8 cellular contexts compared by ENCODE assay signal in the genomic region with DNA sequence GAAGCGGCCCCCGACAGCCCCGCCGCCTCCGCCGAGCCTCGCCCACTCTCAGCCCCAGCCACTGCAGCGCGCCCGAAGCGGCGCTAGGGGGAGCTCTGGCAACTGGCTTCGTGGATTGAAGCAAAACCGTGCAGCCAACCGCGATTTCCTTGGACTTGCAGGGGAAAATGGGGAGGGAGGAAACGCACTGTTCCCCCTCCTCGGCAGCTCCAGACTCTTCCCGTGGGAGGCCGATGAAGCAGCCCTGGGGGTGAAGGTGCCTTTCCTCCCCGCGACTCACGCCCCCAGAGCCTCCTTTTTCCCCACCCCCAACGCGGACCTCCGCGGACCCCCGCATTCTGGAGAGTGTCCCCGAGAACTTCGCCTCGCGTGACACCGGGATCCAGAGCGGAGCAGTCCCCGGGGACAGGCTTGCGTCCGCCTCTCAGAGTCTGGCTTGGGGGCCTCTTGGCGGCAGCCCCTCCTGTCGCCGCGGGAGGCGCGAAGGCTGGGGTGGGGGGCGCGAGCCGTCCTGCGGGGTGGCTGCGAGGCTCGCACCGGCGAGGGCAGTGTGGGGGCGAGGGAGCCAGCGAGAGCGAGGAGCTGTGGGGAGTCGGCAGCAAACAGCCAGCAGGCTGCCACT. TPM values are rescaled to one million over a fixed set of nuclear protein-coding genes. Genes with fewer than 3 reads are reported as not detected.
A peak's percentile ranks its signal among the peaks of the same experiment; 100 is the strongest.
DNase-seq lines count a peak whose midpoint lies in the region; ATAC-seq and TF ChIP-seq lines count a peak whose summit lies in the region.

No MANE protein-coding gene starts in this region.

- ATAC-seq in IMR-90 (ENCODE audit: low read depth) (peak; percentile 47), Panc1 (peak; percentile 42), HG02763 (IDR thresholded peaks at IDR 0.05; ENCODE audit: unreplicated experiment) (no peak)

- peak; percentile 93 for TF ChIP-seq RAD21 in IMR-90 (IDR thresholded peaks at IDR 0.05; ENCODE audit: low read length)

- H3K4me1 ChIP-seq in IMR-90 (ENCODE audit: control insufficient read depth, insufficient read depth, low read length) (peaks cover 20% of the 10 kb centered on the region), Panc1 (ENCODE audit: control insufficient read depth, insufficient read depth, low read length) (peaks cover 27% of the 10 kb centered on the region), esophagus squamous epithelium (peaks cover 21 to 61% (median 28%) of the 10 kb centered on the region in 3 donors)

- H3K79me1 ChIP-seq in IMR-90 (ENCODE audit: low read depth in 1 of 2, low read length in 2 of 2), result peaks cover 0 to 19% of the 10 kb centered on the region in 2 experiments; a peak in 2 of 4 replicates

- peak; percentile 73 for TF ChIP-seq POLR2A in IMR-90 (IDR thresholded peaks at IDR 0.05; ENCODE audit: low read depth, low read length)
- TF ChIP-seq POLR2A in esophagus squamous epithelium (IDR thresholded peaks at IDR 0.05), result peak in 2 of 4 donors; percentile 32 to 65

- H4K8ac ChIP-seq in IMR-90 (ENCODE audit: low read depth in 2 of 2, low read length in 2 of 2), result peak overlapping the region; percentile 79 to 93

- H3K18ac ChIP-seq in IMR-90 (ENCODE audit: low read depth, low read length), result peak overlapping the region; percentile 79

- peaks cover 4% of the 10 kb centered on the region; the same call in 1 of the 2 replicates for H3K9me1 ChIP-seq in IMR-90 (ENCODE audit: insufficient read depth, low read length)

- TF ChIP-seq CTCF in IMR-90 (conservative IDR thresholded peaks at IDR 0.05; ENCODE audit: low read depth, low read length) (peak; percentile 98), Panc1 (IDR thresholded peaks at IDR 0.05) (peak; percentile 93), esophagus squamous epithelium (IDR thresholded peaks at IDR 0.05) (peak; percentile 95 to 99 (median 98))

- peaks cover 16% of the 10 kb centered on the region for H4K20me1 ChIP-seq in IMR-90 (ENCODE audit: insufficient read depth, low read length)

- peak overlapping the region; percentile 83 for H3K56ac ChIP-seq in IMR-90 (ENCODE audit: extremely low read depth, insufficient read depth, low read length)

- peak overlapping the region; percentile 44 for H3K4me3 ChIP-seq in IMR-90 (ENCODE audit: insufficient read depth, low read depth, low read length)
- peak overlapping the region; percentile 74 to 81 for H3K4me3 ChIP-seq in Panc1 (ENCODE audit: low read depth in 2 of 2, low read length in 2 of 2)
- H3K4me3 ChIP-seq in esophagus squamous epithelium, result peak overlapping the region; percentile 68 to 83 (median 78)

- peak overlapping the region; percentile 96 for H3K14ac ChIP-seq in IMR-90 (replicated peaks; ENCODE audit: low read depth, low read length)

- peak overlapping the region; percentile 93 for H2BK5ac ChIP-seq in IMR-90 (ENCODE audit: low read depth, low read length, poor library complexity, severe bottlenecking)

- peak overlapping the region; percentile 93 for H2BK120ac ChIP-seq in IMR-90 (ENCODE audit: low read depth, low read length)

- POLR2A ChIA-PET in IMR-90 (lab: Charles Lee; ENCODE audit: unreplicated experiment), result interaction anchor here (0.5 to 2.1 kb wide), 12 partner anchors 13 to 526 kb away, joined by 3 to 17 read pairs (median 5); no protein-coding TSS in a partner anchor
- POLR2A ChIA-PET in Panc1 (lab: Charles Lee), result interaction anchor here (0.5 to 0.7 kb wide), 2 partner anchors 34 to 201 kb away, joined by 5 to 9 read pairs; no protein-coding TSS in a partner anchor

- CTCF ChIA-PET in IMR-90 (lab: Yijun Ruan, JAX), result interaction anchor here (0.5 to 4.1 kb wide), 19 partner anchors 10 to 446 kb away, joined by 3 to 21 read pairs (median 3); a partner anchor contains a TSS
- CTCF ChIA-PET in Panc1 (lab: Charles Lee), result interaction anchor here (0.6 to 1.6 kb wide), 12 partner anchors 11 to 450 kb away, joined by 3 to 14 read pairs (median 3); no protein-coding TSS in a partner anchor

- peak overlapping the region; percentile 92; the same call in 1 of the 2 replicates for H3K23ac ChIP-seq in IMR-90 (ENCODE audit: low read depth, low read length)

- H4K91ac ChIP-seq in IMR-90 (ENCODE audit: insufficient read depth, low read depth, low read length), result peak overlapping the region; percentile 93

- H3K27ac ChIP-seq in IMR-90 (ENCODE audit: insufficient read depth, low read length), result peak overlapping the region; percentile 97
- H3K27ac ChIP-seq in Panc1 (ENCODE audit: low read length), result peak overlapping the region; percentile 95
- H3K27ac ChIP-seq in esophagus squamous epithelium, result peak overlapping the region; percentile 96 to 100 (median 98)

- peak overlapping the region; percentile 20 for H2BK20ac ChIP-seq in IMR-90 (ENCODE audit: low read depth, low read length)

- peak overlapping the region; percentile 80 for H3K4me2 ChIP-seq in IMR-90 (ENCODE audit: low read depth, low read length)

- peak overlapping the region; percentile 73; the same call in 2 of the 3 replicates for H2BK15ac ChIP-seq in IMR-90 (ENCODE audit: low read depth, low read length)

- peak overlapping the region; percentile 81 for H4K5ac ChIP-seq in IMR-90 (ENCODE audit: low read depth, low read length)

- no peaks in the 10 kb centered on the region for H3K9me3 ChIP-seq in IMR-90 (ENCODE audit: control insufficient read depth, insufficient read depth, low read length)
- H3K9me3 ChIP-seq in Panc1 (ENCODE audit: control insufficient read depth, insufficient read depth, low read depth, low read length), result no peaks in the 10 kb centered on the region
- H3K9me3 ChIP-seq in esophagus squamous epithelium, result no peaks in the 10 kb centered on the region

- H3K36me3 ChIP-seq in IMR-90 (ENCODE audit: control insufficient read depth, insufficient read depth, low read length), result peaks cover 4% of the 10 kb centered on the region; the same call in 1 of the 2 replicates
- H3K36me3 ChIP-seq in Panc1 (ENCODE audit: control insufficient read depth, insufficient read depth, low read length), result no peaks in the 10 kb centered on the region; the same call in 1 of the 2 replicates
- H3K36me3 ChIP-seq in esophagus squamous epithelium, result no peaks in the 10 kb centered on the region

- peak overlapping the region; percentile 82 for H2AK9ac ChIP-seq in IMR-90 (replicated peaks; ENCODE audit: low read depth, low read length, poor library complexity)

- dilution Hi-C loops in IMR-90 (cut with HindIII; ENCODE audit: low sequenced_read_pairs, unreplicated experiment), result no loop called here

- peak overlapping the region; percentile 92 for H2AK5ac ChIP-seq in IMR-90 (ENCODE audit: low read depth, low read length)

- H3K27me3 ChIP-seq in IMR-90 (ENCODE audit: control insufficient read depth, insufficient read depth, low read length) (no peaks in the 10 kb centered on the region), Panc1 (ENCODE audit: control insufficient read depth, insufficient read depth, low read length) (no peaks in the 10 kb centered on the region), esophagus squamous epithelium (peaks cover 0 to 5% (median 0%) of the 10 kb centered on the region in 4 donors)

- DNase-seq in COLO829 (ENCODE audit: low spot score) (peak; percentile 94), IMR-90 (peak; percentile 93), Panc1 (ENCODE audit: low read depth, low spot score) (no peak), activated T-helper 1 cell treated with Interleukin-2 at 50 U/mL for 16 hours (ENCODE audit: low read depth) (peak; percentile 65), esophagus squamous epithelium (lab: John Stamatoyannopoulos, UW) (peak; percentile 30), myocyte (ENCODE audit: low read depth) (peak; percentile 92)
- peak; percentile 61 to 64 for DNase-seq in stimulated activated CD8-positive, alpha-beta memory T cell treated with anti-CD3 and anti-CD28 coated beads, Interleukin-7, amount 100 ng/mL, for 1 hour (ENCODE audit: low read depth in 2 of 2)

- H3K4ac ChIP-seq in IMR-90 (ENCODE audit: low read depth, low read length), result peak overlapping the region; percentile 96

- WGBS in IMR-90 (ENCODE audit: extremely low coverage in 2 of 2, insufficient read length in 1 of 2), 2 experiments, result 0% methylated on average over 7 of the region's 55 CpGs; no CpG with 5 or more reads in 1 of the 2 experiments
- 0% methylated on average over 4 of the region's 55 CpGs; no CpG with 5 or more reads in 1 of the 2 donors for WGBS in esophagus squamous epithelium, 2 donors

- peak overlapping the region; percentile 88 for H2AFZ ChIP-seq in IMR-90 (replicated peaks; ENCODE audit: low read length, poor library complexity)

- H3K9ac ChIP-seq in IMR-90 (ENCODE audit: low read depth, low read length), result peak overlapping the region; percentile 84

- in situ Hi-C loops in IMR-90 (cut with MboI; ENCODE audit: low sequenced_read_pairs), result no loop called here
- in situ Hi-C loops in Panc1 (cut with HindIII; ENCODE audit: low pct_unique_long_range_greater_than_20kb, low sequenced_read_pairs), result no loop called here

- no TSS peak for BruUV-seq in IMR-90 (replicated peaks; lab: Mats Ljungman, UMichigan)
- no TSS peak for BruUV-seq in Panc1 (replicated peaks; lab: Mats Ljungman, UMichigan)

- intact Hi-C loops in IMR-90 (cut with micrococcal nuclease) (loop anchor here (1.0 to 5.0 kb wide), 6 partner anchors 31 to 437 kb away; no protein-coding TSS in a partner anchor), Panc1 (cut with micrococcal nuclease; ENCODE audit: unreplicated experiment) (no loop called here), esophagus squamous epithelium (cut with DNase I) (loop anchor here (5.0 kb wide), 1 partner anchor 433 kb away; no protein-coding TSS in a partner anchor)

TF ChIP-seq in IMR-90, 13 proteins besides CTCF, POLR2A, EP300 and RAD21:
- TF ChIP-seq MAZ (IDR thresholded peaks at IDR 0.05; ENCODE audit: borderline replicate concordance, low read depth, low read length) (peak; percentile 80), SMC3 (IDR thresholded peaks at IDR 0.05; ENCODE audit: low read depth, low read length) (peak; percentile 84), NFE2L2 (IDR thresholded peaks at IDR 0.05; ENCODE audit: low read depth, low read length) (no peak), BHLHE40 (IDR thresholded peaks at IDR 0.05; ENCODE audit: low read depth, low read length) (peak; percentile 55; the same call in 1 of the 2 replicates), CHD1 (IDR thresholded peaks at IDR 0.05; ENCODE audit: low read depth, low read length) (0 out of 2 replicates have a peak, but pooled peaks have one; percentile 39), CEBPB (IDR thresholded peaks at IDR 0.05; ENCODE audit: low read depth, low read length) (no peak)

RNA-seq across cellular contexts. Expression of a gene that starts 3.8 kb away (rescaled TPM):
- total RNA-seq in IMR-90 (2012; rRNA removed) (12.5 and 14.4 TPM in 2 replicates), Panc1 (2021; ENCODE audit: unreplicated experiment) (44.6 TPM), esophagus squamous epithelium (1 to 10 TPM; 6.1 to 8.7 (median 7.2) TPM), myocyte (27.9 and 38.4 TPM in 2 replicates)
- 13.4 and 21.0 TPM in 2 replicates for polyA plus RNA-seq in IMR-90 (2012; rRNA removed)
- polyA plus RNA-seq in IMR-90 (2012; cell fraction: cytosol; rRNA removed), result 12.4 and 35.8 TPM in 2 replicates
- 13.1 and 28.4 TPM in 2 replicates for polyA plus RNA-seq in IMR-90 (2012; cell fraction: nucleus; rRNA removed; ENCODE audit: low replicate concordance)
- polyA plus RNA-seq in Panc1 (2012; ENCODE audit: insufficient read length), result 56.2 TPM
- polyA plus RNA-seq in myocyte (2012), result 14.9 TPM
